Comparison of ENCODE assay signal across 16 cellular contexts in the genomic region with DNA sequence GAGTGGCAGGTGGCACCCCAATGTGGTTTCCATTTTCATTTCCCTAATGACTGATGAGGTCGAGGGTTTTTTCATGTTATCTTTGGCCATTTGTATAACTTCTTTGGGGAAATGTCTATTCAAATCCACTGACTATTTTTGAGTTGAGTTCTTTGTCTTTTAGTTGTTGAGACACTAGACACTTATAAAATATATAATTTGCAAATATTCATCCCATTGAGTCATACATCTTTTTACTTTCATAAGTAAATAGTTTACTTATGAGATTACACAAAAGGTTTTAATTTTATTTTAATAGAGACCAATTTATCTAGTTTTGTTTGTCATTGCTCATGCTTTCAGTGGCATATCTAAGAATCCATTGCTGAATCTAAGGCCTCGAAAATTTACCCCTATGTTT. TPM values are rescaled to one million over a fixed set of nuclear protein-coding genes. Genes with fewer than 3 reads are reported as not detected.
DNase-seq lines count a peak whose midpoint lies in the region; ATAC-seq and TF ChIP-seq lines count a peak whose summit lies in the region.
"Had no signal": no experiment of that assay in that cellular context is flagged by ENCODE, and none has a peak within 500 bp of the region (broad histone marks: within the 10 kb centered on the region; RNA-seq: fewer than 3 reads in every experiment).

No MANE protein-coding gene starts in this region.

- H3K4me3 ChIP-seq in GM23248 (no peak overlapping the region), Karpas-422 (ENCODE audit: low read length) (no peak overlapping the region), mesenchymal stem cell (ENCODE audit: insufficient read depth in 1 of 2, low read depth in 1 of 2, low read length in 2 of 2) (no peak overlapping the region), gastroesophageal sphincter (no peak overlapping the region), right cardiac atrium (ENCODE audit: low read length) (no peak overlapping the region)
- H3K4me3 ChIP-seq: HAP-1, K562 had no signal

- no peaks in the 10 kb centered on the region for H3K36me3 Mint-ChIP-seq in activated T-helper 1 cell treated with anti-CD3 and anti-CD28 coated beads, Interleukin-12 subunit alpha, Interleukin-12 subunit beta, Interleukin-2, Interleukin-4 antibody, amounts not matched to agents 30 ng/mL and 10 ng/mL and 1 ng/mL, durations not matched to agents 14 hours and 24 hours and 36 hours (ENCODE audit: low read depth)

- no peak overlapping the region for H2BK5ac ChIP-seq in mesenchymal stem cell (ENCODE audit: low read depth, low read length, poor library complexity, severe bottlenecking)

- H4K20me1 ChIP-seq in GM23248 (ENCODE audit: insufficient read depth) (no peaks in the 10 kb centered on the region), Karpas-422 (ENCODE audit: insufficient read depth, low read depth, low read length) (no peaks in the 10 kb centered on the region)

- no peak overlapping the region for H4K91ac ChIP-seq in mesenchymal stem cell (ENCODE audit: low read length)

- no peak overlapping the region for H2BK15ac ChIP-seq in mesenchymal stem cell (ENCODE audit: low read depth, poor library complexity, severe bottlenecking)

- H3K18ac ChIP-seq in mesenchymal stem cell (ENCODE audit: low read depth in 1 of 2, low read length in 2 of 2): no peak overlapping the region

- intact Hi-C loops in activated T-helper 1 cell treated with anti-CD3 and anti-CD28 coated beads, Interleukin-12 subunit alpha, Interleukin-12 subunit beta, Interleukin-2, Interleukin-4 antibody, amounts not matched to agents 30 ng/mL and 10 ng/mL and 1 ng/mL, durations not matched to agents 14 hours and 24 hours and 36 hours (cut with micrococcal nuclease): no loop called here
- intact Hi-C loops in right cardiac atrium (cut with DNase I): no loop called here

- H3K4me2 ChIP-seq in GM23248 (ENCODE audit: unreplicated experiment): no peak overlapping the region
- H3K4me2 ChIP-seq in Karpas-422 (ENCODE audit: low read depth, low read length, poor library complexity, severe bottlenecking): peak overlapping the region; percentile 5
- H3K4me2 ChIP-seq in mesenchymal stem cell (ENCODE audit: low read length, poor library complexity, severe bottlenecking): no peak overlapping the region

- H3K9ac ChIP-seq in GM23248 (no peak overlapping the region), Karpas-422 (ENCODE audit: low read length) (no peak overlapping the region), mesenchymal stem cell (ENCODE audit: low read length) (peak overlapping the region; percentile 10)

- H3F3A ChIP-seq in GM23248 (ENCODE audit: insufficient read depth): peaks cover 22% of the 10 kb centered on the region

- no peak for TF ChIP-seq EP300 in gastroesophageal sphincter (IDR thresholded peaks at IDR 0.05)

- H3K79me2 ChIP-seq in GM23248 (ENCODE audit: insufficient read depth) (no peaks in the 10 kb centered on the region), Karpas-422 (ENCODE audit: low read length) (no peaks in the 10 kb centered on the region)

- peaks cover 12% of the 10 kb centered on the region for H3K27me3 Mint-ChIP-seq in activated T-helper 1 cell treated with anti-CD3 and anti-CD28 coated beads, Interleukin-12 subunit alpha, Interleukin-12 subunit beta, Interleukin-2, Interleukin-4 antibody, amounts not matched to agents 30 ng/mL and 10 ng/mL and 1 ng/mL, durations not matched to agents 14 hours and 24 hours and 36 hours (ENCODE audit: insufficient read depth)
- H3K27me3 Mint-ChIP-seq: CD4-positive, alpha-beta T cell had no signal

- H4K8ac ChIP-seq in mesenchymal stem cell (ENCODE audit: low read length): no peak overlapping the region

- no peak for TF ChIP-seq POLR2A in gastroesophageal sphincter (IDR thresholded peaks at IDR 0.05)

- H3K27me3 ChIP-seq in GM23248 (replicated peaks; ENCODE audit: insufficient read depth) (no peaks in the 10 kb centered on the region), Karpas-422 (ENCODE audit: low read length) (no peaks in the 10 kb centered on the region; the same call in 1 of the 2 replicates), mesenchymal stem cell (ENCODE audit: control insufficient read depth in 1 of 2, insufficient read depth in 1 of 2, low read length in 2 of 2) (no peaks in the 10 kb centered on the region), gastroesophageal sphincter (no peaks in the 10 kb centered on the region), right cardiac atrium (ENCODE audit: control insufficient read depth, insufficient read depth) (no peaks in the 10 kb centered on the region)

- DNase-seq in GM23248 (peak; percentile 24), Karpas-422 (no peak), mesenchymal stem cell (no peak), caudate nucleus (lab: John Stamatoyannopoulos, UW) (no peak), right cardiac atrium (no peak)
- DNase-seq in activated T-helper 1 cell treated with anti-CD3 and anti-CD28 coated beads, Interleukin-12 subunit alpha, Interleukin-12 subunit beta, Interleukin-2, Interleukin-4 antibody, amounts not matched to agents 30 ng/mL and 10 ng/mL and 1 ng/mL, durations not matched to agents 14 hours and 24 hours and 36 hours (ENCODE audit: low spot score): no peak
- DNase-seq: ACHN; AML-193; Caco-2; CD4-positive, alpha-beta T cell; GDM1 had no signal

- peaks cover 19% of the 10 kb centered on the region for H3K4me1 ChIP-seq in GM23248 (ENCODE audit: insufficient read depth)
- H3K4me1 ChIP-seq in Karpas-422 (ENCODE audit: low read length): peaks cover 13% of the 10 kb centered on the region
- no peaks in the 10 kb centered on the region for H3K4me1 ChIP-seq in mesenchymal stem cell (ENCODE audit: control insufficient read depth, insufficient read depth, low read depth, low read length)
- peaks cover 0 to 21% (median 6%) of the 10 kb centered on the region in 3 donors for H3K4me1 ChIP-seq in gastroesophageal sphincter
- no peaks in the 10 kb centered on the region for H3K4me1 ChIP-seq in right cardiac atrium (ENCODE audit: control insufficient read depth, insufficient read depth, low read length)
- H3K4me1 ChIP-seq: Caco-2, HAP-1 had no signal

- peaks cover 12% of the 10 kb centered on the region for H3K4me1 Mint-ChIP-seq in activated T-helper 1 cell treated with anti-CD3 and anti-CD28 coated beads, Interleukin-12 subunit alpha, Interleukin-12 subunit beta, Interleukin-2, Interleukin-4 antibody, amounts not matched to agents 30 ng/mL and 10 ng/mL and 1 ng/mL, durations not matched to agents 14 hours and 24 hours and 36 hours (ENCODE audit: low read depth)

- in situ Hi-C loops in GM23248 (cut with MboI): loop anchor here (25.0 kb wide), 1 partner anchor 242 kb away; no protein-coding TSS in a partner anchor

- H3K9me3 ChIP-seq in GM23248 (ENCODE audit: low read depth) (peaks cover 8% of the 10 kb centered on the region), Karpas-422 (ENCODE audit: low read length) (no peaks in the 10 kb centered on the region), mesenchymal stem cell (ENCODE audit: control insufficient read depth, low read length) (peaks cover 13% of the 10 kb centered on the region), gastroesophageal sphincter (peaks cover 0 to 8% (median 0%) of the 10 kb centered on the region in 3 donors), right cardiac atrium (ENCODE audit: control insufficient read depth, low read length) (peaks cover 2% of the 10 kb centered on the region)
- H3K9me3 ChIP-seq: HAP-1 had no signal

- H3K23ac ChIP-seq in mesenchymal stem cell (ENCODE audit: low read length in 2 of 2): no peak overlapping the region

- no peak for ATAC-seq in gastroesophageal sphincter
- ATAC-seq in right cardiac atrium: no peak
- ATAC-seq: K562 had no signal

- H3K27ac ChIP-seq in GM23248: peak overlapping the region; percentile 40; the same call in 1 of the 2 replicates
- H3K27ac ChIP-seq in Karpas-422 (ENCODE audit: low read length): no peak overlapping the region
- no peak overlapping the region for H3K27ac ChIP-seq in mesenchymal stem cell (ENCODE audit: low read length, poor library complexity, severe bottlenecking)
- H3K27ac ChIP-seq in gastroesophageal sphincter: no peak overlapping the region
- H3K27ac ChIP-seq in caudate nucleus (ENCODE audit: low read depth, low read length): no peak overlapping the region
- no peak overlapping the region for H3K27ac ChIP-seq in right cardiac atrium (ENCODE audit: low read length)
- H3K27ac ChIP-seq: C4-2B, HL-60 had no signal

- no peaks in the 10 kb centered on the region for H3K36me3 ChIP-seq in GM23248 (ENCODE audit: low read depth)
- no peaks in the 10 kb centered on the region for H3K36me3 ChIP-seq in Karpas-422 (ENCODE audit: insufficient read depth, low read length)
- no peaks in the 10 kb centered on the region for H3K36me3 ChIP-seq in mesenchymal stem cell (ENCODE audit: control insufficient read depth in 1 of 2, insufficient read depth in 2 of 2, low read depth in 1 of 2, low read length in 2 of 2)
- no peaks in the 10 kb centered on the region for H3K36me3 ChIP-seq in gastroesophageal sphincter
- H3K36me3 ChIP-seq: HAP-1 had no signal

- no peak overlapping the region for H2BK120ac ChIP-seq in mesenchymal stem cell (ENCODE audit: low read depth, low read length)

- H3K9me3 Mint-ChIP-seq in activated T-helper 1 cell treated with anti-CD3 and anti-CD28 coated beads, Interleukin-12 subunit alpha, Interleukin-12 subunit beta, Interleukin-2, Interleukin-4 antibody, amounts not matched to agents 30 ng/mL and 10 ng/mL and 1 ng/mL, durations not matched to agents 14 hours and 24 hours and 36 hours: peaks cover 24% of the 10 kb centered on the region

- H3K79me1 ChIP-seq in mesenchymal stem cell (replicated peaks; ENCODE audit: low read length, poor library complexity, severe bottlenecking): no peaks in the 10 kb centered on the region

- H3K4me3 Mint-ChIP-seq in activated T-helper 1 cell treated with anti-CD3 and anti-CD28 coated beads, Interleukin-12 subunit alpha, Interleukin-12 subunit beta, Interleukin-2, Interleukin-4 antibody, amounts not matched to agents 30 ng/mL and 10 ng/mL and 1 ng/mL, durations not matched to agents 14 hours and 24 hours and 36 hours: no peak overlapping the region
- H3K4me3 Mint-ChIP-seq: CD4-positive, alpha-beta T cell had no signal

- 53 to 72% methylated on average over 2 of the region's 2 CpGs for WGBS in GM23248 (ENCODE audit: low coverage in 1 of 2, low lambda C conversion rate in 2 of 2, missing lambda C conversion rate in 2 of 2), 2 experiments
- 60% methylated on average over 1 of the region's 2 CpGs for WGBS in mesenchymal stem cell
- WGBS in gastroesophageal sphincter (ENCODE audit: low coverage in 1 of 2), 2 donors: 42 to 51% methylated on average over 2 of the region's 2 CpGs
- WGBS in right cardiac atrium: 64% methylated on average over 2 of the region's 2 CpGs

- no peak overlapping the region for H2AK5ac ChIP-seq in mesenchymal stem cell (ENCODE audit: low read length, severe bottlenecking)

- H2AFZ ChIP-seq in GM23248 (no peak overlapping the region), Karpas-422 (ENCODE audit: low read length) (no peak overlapping the region), mesenchymal stem cell (ENCODE audit: low read depth, low read length) (no peak overlapping the region)

- H3K4ac ChIP-seq in mesenchymal stem cell (ENCODE audit: low read depth in 1 of 2, low read length in 2 of 2): no peak overlapping the region

- no peak overlapping the region for H2BK12ac ChIP-seq in mesenchymal stem cell (ENCODE audit: low read length in 2 of 2)

- H3K27ac Mint-ChIP-seq in activated T-helper 1 cell treated with anti-CD3 and anti-CD28 coated beads, Interleukin-12 subunit alpha, Interleukin-12 subunit beta, Interleukin-2, Interleukin-4 antibody, amounts not matched to agents 30 ng/mL and 10 ng/mL and 1 ng/mL, durations not matched to agents 14 hours and 24 hours and 36 hours: no peak overlapping the region
- H3K27ac Mint-ChIP-seq: CD4-positive, alpha-beta T cell had no signal

- H3K14ac ChIP-seq in mesenchymal stem cell (ENCODE audit: low read length in 2 of 2): no peak overlapping the region

- H3K9me2 ChIP-seq in GM23248 (ENCODE audit: insufficient read depth) (no peaks in the 10 kb centered on the region), Karpas-422 (replicated peaks; ENCODE audit: insufficient read depth, low read length) (no peaks in the 10 kb centered on the region)

- no peak for TF ChIP-seq CTCF in gastroesophageal sphincter (IDR thresholded peaks at IDR 0.05)

RNA-seq across cellular contexts. Expression of a gene that starts 49.5 kb away (rescaled TPM):
- 124 and 137 TPM in 2 replicates for total RNA-seq in GM23248 (2014; rRNA removed; shearing (Covaris generic))
- polyA plus RNA-seq in GM23248 (2016; fragmentation: Nextera tagmentation; extraction: Ambion mirVana) (76.4 and 77.8 TPM in 2 replicates), right cardiac atrium (8.7 TPM)
- not detected in 2 replicates for total RNA-seq in Karpas-422 (2014; rRNA removed; shearing (Covaris generic); ENCODE audit: low replicate concordance)
- 1.1 TPM for polyA plus RNA-seq in mesenchymal stem cell (2013, experiment 1 of 2)
- polyA plus RNA-seq in mesenchymal stem cell (2013, experiment 2 of 2): 1.2 TPM
- total RNA-seq in gastroesophageal sphincter (10 to 100 TPM; 21.5 to 41.9 (median 35.7) TPM), right cardiac atrium (10 to 100 TPM; 14.4 to 38.8 (median 23.7) TPM)
- not detected in 2 replicates for total RNA-seq in activated T-helper 1 cell treated with anti-CD3 and anti-CD28 coated beads, Interleukin-12 subunit alpha, Interleukin-12 subunit beta, Interleukin-2, Interleukin-4 antibody, amounts not matched to agents 30 ng/mL and 10 ng/mL and 1 ng/mL, durations not matched to agents 14 hours and 24 hours and 36 hours
- total RNA-seq: CD4-positive, alpha-beta T cell had no signal

Comparison
In these comparisons a context has a peak if more than half of its experiments do, and no peak if none do; other contexts are left out.
1. RNA of a gene that starts 49.5 kb away (total RNA-seq): 124 to 137 TPM in GM23248, 21.5 to 41.9 TPM in gastroesophageal sphincter and 14.4 to 38.8 TPM in right cardiac atrium; not detected in Karpas-422 and not detected in activated T-helper 1 cell treated with anti-CD3 and anti-CD28 coated beads, Interleukin-12 subunit alpha, Interleukin-12 subunit beta, Interleukin-2, Interleukin-4 antibody, amounts not matched to agents 30 ng/mL and 10 ng/mL and 1 ng/mL, durations not matched to agents 14 hours and 24 hours and 36 hours; every median in the first group is over 10 times any median in the second.